ENCODE assay signal across 1 cellular context in the genomic region with DNA sequence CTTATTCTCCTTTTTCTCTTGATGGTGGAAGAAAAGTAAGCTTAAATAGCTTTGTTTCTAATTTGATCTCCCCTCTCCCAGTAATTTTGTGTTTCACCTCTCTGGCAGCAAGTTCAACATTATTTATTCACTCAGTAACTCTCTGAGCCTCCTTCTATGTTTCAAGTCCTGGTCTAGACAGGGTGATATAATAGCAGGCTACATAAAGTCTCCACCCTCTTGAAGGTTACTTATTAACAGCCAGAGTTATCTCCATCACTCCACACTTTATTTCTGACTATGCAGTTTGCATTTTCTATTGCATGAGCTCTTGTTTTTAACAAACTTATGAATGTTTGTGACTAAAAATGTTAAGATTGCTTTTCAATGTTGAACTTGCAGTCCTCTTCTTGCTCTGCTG.
TF ChIP-seq lines count a peak whose summit lies in the region.

No MANE protein-coding gene starts in this region.

TF ChIP-seq in WTC11, 78 proteins besides CTCF, POLR2A, EP300 and RAD21 (continued from another document):
- TF ChIP-seq ZNF219 (CRISPR knock-in tag; IDR thresholded peaks at IDR 0.05; ENCODE audit: borderline replicate concordance), result no peak
- no peak for TF ChIP-seq ZNF138 (CRISPR knock-in tag; conservative IDR thresholded peaks at IDR 0.05)
- TF ChIP-seq ESRRA (CRISPR knock-in tag; IDR thresholded peaks at IDR 0.05; ENCODE audit: borderline replicate concordance), result no peak
- TF ChIP-seq, protein P1, sequence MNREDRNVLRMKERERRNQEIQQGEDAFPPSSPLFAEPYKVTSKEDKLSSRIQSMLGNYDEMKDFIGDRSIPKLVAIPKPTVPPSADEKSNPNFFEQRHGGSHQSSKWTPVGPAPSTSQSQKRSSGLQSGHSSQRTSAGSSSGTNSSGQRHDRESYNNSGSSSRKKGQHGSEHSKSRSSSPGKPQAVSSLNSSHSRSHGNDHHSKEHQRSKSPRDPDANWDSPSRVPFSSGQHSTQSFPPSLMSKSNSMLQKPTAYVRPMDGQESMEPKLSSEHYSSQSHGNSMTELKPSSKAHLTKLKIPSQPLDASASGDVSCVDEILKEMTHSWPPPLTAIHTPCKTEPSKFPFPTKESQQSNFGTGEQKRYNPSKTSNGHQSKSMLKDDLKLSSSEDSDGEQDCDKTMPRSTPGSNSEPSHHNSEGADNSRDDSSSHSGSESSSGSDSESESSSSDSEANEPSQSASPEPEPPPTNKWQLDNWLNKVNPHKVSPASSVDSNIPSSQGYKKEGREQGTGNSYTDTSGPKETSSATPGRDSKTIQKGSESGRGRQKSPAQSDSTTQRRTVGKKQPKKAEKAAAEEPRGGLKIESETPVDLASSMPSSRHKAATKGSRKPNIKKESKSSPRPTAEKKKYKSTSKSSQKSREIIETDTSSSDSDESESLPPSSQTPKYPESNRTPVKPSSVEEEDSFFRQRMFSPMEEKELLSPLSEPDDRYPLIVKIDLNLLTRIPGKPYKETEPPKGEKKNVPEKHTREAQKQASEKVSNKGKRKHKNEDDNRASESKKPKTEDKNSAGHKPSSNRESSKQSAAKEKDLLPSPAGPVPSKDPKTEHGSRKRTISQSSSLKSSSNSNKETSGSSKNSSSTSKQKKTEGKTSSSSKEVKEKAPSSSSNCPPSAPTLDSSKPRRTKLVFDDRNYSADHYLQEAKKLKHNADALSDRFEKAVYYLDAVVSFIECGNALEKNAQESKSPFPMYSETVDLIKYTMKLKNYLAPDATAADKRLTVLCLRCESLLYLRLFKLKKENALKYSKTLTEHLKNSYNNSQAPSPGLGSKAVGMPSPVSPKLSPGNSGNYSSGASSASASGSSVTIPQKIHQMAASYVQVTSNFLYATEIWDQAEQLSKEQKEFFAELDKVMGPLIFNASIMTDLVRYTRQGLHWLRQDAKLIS (CRISPR knock-in tag; IDR thresholded peaks at IDR 0.05; ENCODE audit: borderline replicate concordance), result no peak
